ENCODE assay signal across 7 cellular contexts in the genomic region with DNA sequence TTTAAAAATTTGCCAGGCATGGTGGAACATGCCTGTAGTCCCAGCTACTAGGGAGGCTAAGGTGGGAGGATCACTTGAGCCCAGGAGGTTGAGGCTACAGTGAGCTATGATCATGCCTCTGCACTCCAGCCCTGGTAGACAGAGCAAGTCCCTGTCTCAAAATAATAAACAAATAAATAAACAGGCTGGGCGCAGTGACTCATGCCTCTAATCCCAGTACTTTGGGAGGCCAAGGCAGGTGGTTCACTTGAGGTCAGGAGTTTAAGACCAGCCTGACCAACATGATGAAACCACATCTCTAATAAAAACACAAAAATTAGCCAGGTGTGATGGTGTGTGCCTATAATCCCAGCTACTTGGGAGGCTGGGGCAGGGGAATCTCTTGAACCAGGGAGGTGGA.
DNase-seq lines count a peak whose midpoint lies in the region; ATAC-seq, FAIRE-seq and TF ChIP-seq lines count a peak whose summit lies in the region.
"Not testable (repeated sequence)": the region's sequence is repeated elsewhere in the genome, so short reads cannot be mapped to it uniquely, and the experiment has no call there.

No MANE protein-coding gene starts in this region.

- not testable (repeated sequence) for H3K4me2 ChIP-seq in PC-9; K562 (ENCODE audit: insufficient read depth, low read length); trophoblast cell (ENCODE audit: low read length)

- not testable (repeated sequence) for H3K9ac ChIP-seq in K562 (ENCODE audit: insufficient read depth in 1 of 2, low read depth in 2 of 2, low read length in 2 of 2); trophoblast cell (ENCODE audit: low read length)

- H3K27me3 ChIP-seq in PC-9 (ENCODE audit: insufficient read depth, low read depth); trophoblast cell (ENCODE audit: insufficient read depth, low read length): not testable (repeated sequence)
- peaks cover 13 to 22% of the 10 kb centered on the region in 2 experiments; a peak in 4 of 5 replicates for H3K27me3 ChIP-seq in K562 (ENCODE audit: control insufficient read depth in 2 of 2, insufficient read depth in 2 of 2, low read length in 2 of 2)

- not testable (repeated sequence) for H3K36me3 ChIP-seq in PC-9 (ENCODE audit: low read depth); K562 (ENCODE audit: control insufficient read depth, insufficient read depth, low read length); trophoblast cell (ENCODE audit: control insufficient read depth in 1 of 2, insufficient read depth in 2 of 2, low read length in 2 of 2)

- not testable (repeated sequence) for H4K8ac ChIP-seq in trophoblast cell (ENCODE audit: low read depth, low read length)

- not testable (repeated sequence) for TF ChIP-seq EP300 in K562 (IDR thresholded peaks at IDR 0.05; ENCODE audit: low read length)

- intact Hi-C loops in PC-9 (cut with micrococcal nuclease; ENCODE audit: unreplicated experiment); K562 (cut with micrococcal nuclease): not testable (repeated sequence)

- H3K4me1 ChIP-seq in PC-9 (replicated peaks; ENCODE audit: insufficient read depth) = peaks cover 39% of the 10 kb centered on the region
- not testable (repeated sequence) for H3K4me1 ChIP-seq in K562 (replicated peaks in 1 of 2; ENCODE audit: control insufficient read depth in 2 of 2, insufficient read depth in 2 of 2, low read length in 2 of 2); trophoblast cell (ENCODE audit: control insufficient read depth in 1 of 2, insufficient read depth in 2 of 2, low read length in 2 of 2)

- not testable (repeated sequence) for H3K14ac ChIP-seq in trophoblast cell (ENCODE audit: low read length)

- FAIRE-seq in K562 (lab: Jason Lieb, UNC) = not testable (repeated sequence)

- DNase-seq in A172 (ENCODE audit: low spot score) (peak; percentile 72), DMS53 (lab: John Stamatoyannopoulos, UW) (peak; percentile 55), M059J (ENCODE audit: low read depth) (peak; percentile 53), PC-9 (peak in 1 of 2 experiments; percentile 77), SW480 (ENCODE audit: low spot score) (peak; percentile 33)
- not testable (repeated sequence) for DNase-seq in K562 (ENCODE audit: extremely low read depth in 1 of 4, low spot score in 3 of 4); trophoblast cell

- peaks cover 19% of the 10 kb centered on the region for H3K79me1 ChIP-seq in trophoblast cell (ENCODE audit: low read length)

- not testable (repeated sequence) for TF ChIP-seq POLR2A in K562 (conservative IDR thresholded peaks at IDR 0.05)

- H3F3A ChIP-seq in PC-9 (ENCODE audit: insufficient read depth, low read depth) = not testable (repeated sequence)

- not testable (repeated sequence) for ATAC-seq in K562

- POLR2A ChIA-PET in PC-9 (lab: Charles Lee; ENCODE audit: unreplicated experiment) = not testable (repeated sequence)
- POLR2A ChIA-PET in K562 (lab: Yijun Ruan, JAX) = interaction anchor here (0.6 kb wide), 2 partner anchors 9 to 23 kb away, joined by 3 to 4 read pairs; no protein-coding TSS in a partner anchor

- not testable (repeated sequence) for H4K20me1 ChIP-seq in PC-9 (ENCODE audit: insufficient read depth); K562 (replicated peaks; ENCODE audit: control insufficient read depth, insufficient read depth, low read length)

- H4K91ac ChIP-seq in trophoblast cell (ENCODE audit: low read depth, low read length) = peak overlapping the region; percentile 64

- BruUV-seq in PC-9 (replicated peaks; lab: Mats Ljungman, UMichigan); K562 (replicated peaks; lab: Mats Ljungman, UMichigan): not testable (repeated sequence)

- not testable (repeated sequence) for H3K23ac ChIP-seq in trophoblast cell (ENCODE audit: low read length)

- not testable (repeated sequence) for H2BK12ac ChIP-seq in trophoblast cell (ENCODE audit: low read length)

- H3K4me3 ChIP-seq in PC-9; K562; trophoblast cell (ENCODE audit: low read depth, low read length): not testable (repeated sequence)

- not testable (repeated sequence) for TF ChIP-seq RAD21 in K562 (CRISPR knock-in tag; conservative IDR thresholded peaks at IDR 0.05 in 1 of 2, IDR thresholded peaks at IDR 0.05 in 1 of 2)

- not testable (repeated sequence) for H2BK120ac ChIP-seq in trophoblast cell (ENCODE audit: insufficient read depth, low read length, poor library complexity)

- CTCF ChIA-PET in PC-9 (lab: Charles Lee); K562 (lab: Yijun Ruan, JAX; ENCODE audit: low intra/inter-chr PET ratio): not testable (repeated sequence)

- not testable (repeated sequence) for H3K9me1 ChIP-seq in K562 (ENCODE audit: control insufficient read depth, insufficient read depth, low read length)

- WGBS in K562 (ENCODE audit: insufficient coverage, low coverage, missing lambda C conversion rate) = 27% methylated on average over 1 of the region's 1 CpG
- WGBS in trophoblast cell (ENCODE audit: extremely low coverage, insufficient coverage, insufficient read length) = no CpG with 5 or more reads among the region's 1 CpG

- H3K18ac ChIP-seq in trophoblast cell (ENCODE audit: low read length) = not testable (repeated sequence)

- in situ Hi-C loops in K562 (cut with MboI) = not testable (repeated sequence)

- not testable (repeated sequence) for H2BK5ac ChIP-seq in trophoblast cell (ENCODE audit: low read depth, low read length, poor library complexity)

- H3K4ac ChIP-seq in trophoblast cell (ENCODE audit: low read depth, low read length) = not testable (repeated sequence)

- not testable (repeated sequence) for H3K9me2 ChIP-seq in PC-9 (ENCODE audit: insufficient read depth)

- not testable (repeated sequence) for H2AFZ ChIP-seq in PC-9; K562 (ENCODE audit: low read depth, low read length); trophoblast cell (ENCODE audit: insufficient read depth, low read length, poor library complexity)

- not testable (repeated sequence) for H2AK5ac ChIP-seq in trophoblast cell (ENCODE audit: low read length)

- H3K79me2 ChIP-seq in PC-9 (ENCODE audit: low read depth); K562 (ENCODE audit: control insufficient read depth, insufficient read depth, low read length); trophoblast cell (ENCODE audit: control insufficient read depth, insufficient read depth, low read length, poor library complexity): not testable (repeated sequence)

- not testable (repeated sequence) for H4K12ac ChIP-seq in trophoblast cell (ENCODE audit: low read depth, low read length)

- H3K9me3 ChIP-seq in PC-9 (ENCODE audit: insufficient read depth, low read depth); K562 (replicated peaks; ENCODE audit: control insufficient read depth, insufficient read depth, low read depth, low read length); trophoblast cell (ENCODE audit: insufficient read depth, low read depth, low read length): not testable (repeated sequence)

- H3K27ac ChIP-seq in PC-9 = 0 out of 2 replicates have a peak overlapping the region, but pooled peaks have one; percentile 34
- H3K27ac ChIP-seq in K562 (ENCODE audit: extremely low read depth, low read depth, low read length); trophoblast cell (ENCODE audit: low read depth, low read length): not testable (repeated sequence)

- TF ChIP-seq CTCF in PC-9 (conservative IDR thresholded peaks at IDR 0.05); K562 (IDR thresholded peaks at IDR 0.05 in 2 of 3, conservative IDR thresholded peaks at IDR 0.05 in 1 of 3; ENCODE audit: insufficient read depth in 2 of 3, low read depth in 1 of 3, low read length in 3 of 3): not testable (repeated sequence)

TF ChIP-seq in K562, 482 proteins besides CTCF, POLR2A, EP300 and RAD21:
- 0 out of 2 replicates have a peak, but pooled peaks have one; percentile 16 for TF ChIP-seq FOSL1 (tag; conservative IDR thresholded peaks at IDR 0.05)
